In genomic region chr15:47185222-47185800, GRCh38 we compare ENCODE assay signal across 8 cellular contexts.
DNase-seq lines count a peak whose midpoint lies in the region; ATAC-seq and TF ChIP-seq lines count a peak whose summit lies in the region.

No MANE protein-coding gene starts in this region.

- WGBS in tibial nerve, 2 donors: 28 to 31% methylated on average over 15 of the region's 15 CpGs

- no peak for TF ChIP-seq EP300 in tibial nerve (IDR thresholded peaks at IDR 0.05)

- CTCF ChIA-PET in activated naive CD4-positive, alpha-beta T cell treated with anti-CD3 and anti-CD28 coated beads for 36 hours (lab: Charles Lee): no interaction called here

- no peak for DNase-seq in activated naive CD4-positive, alpha-beta T cell treated with anti-CD3 and anti-CD28 coated beads for 36 hours
- no peak for DNase-seq in activated naive CD4-positive, alpha-beta T cell treated with anti-CD3 and anti-CD28 coated beads, Interleukin-2, amount 50 U/mL, for 16 hours
- DNase-seq in activated naive CD8-positive, alpha-beta T cell treated with anti-CD3 and anti-CD28 coated beads, Interleukin-2, amount 50 U/mL, for 24 hours: no peak
- DNase-seq in lower lobe of right lung (no peak), tibial nerve (ENCODE audit: low spot score in 2 of 2) (no peak), H4 (ENCODE audit: low spot score) (no peak), foreskin melanocyte (no peak)

- H3K9me3 Mint-ChIP-seq in activated naive CD4-positive, alpha-beta T cell treated with anti-CD3 and anti-CD28 coated beads for 36 hours: no peaks in the 10 kb centered on the region
- H3K9me3 Mint-ChIP-seq in activated naive CD8-positive, alpha-beta T cell treated with anti-CD3 and anti-CD28 coated beads, Interleukin-2, amount 50 U/mL, for 24 hours: no peaks in the 10 kb centered on the region

- no peak for ATAC-seq in activated naive CD8-positive, alpha-beta T cell treated with anti-CD3 and anti-CD28 coated beads, Interleukin-2, amount 50 U/mL, for 24 hours
- ATAC-seq in lower lobe of right lung: no peak
- ATAC-seq in HG03097 (IDR thresholded peaks at IDR 0.05; ENCODE audit: low FRiP score, unreplicated experiment): no peak

- peaks cover 11% of the 10 kb centered on the region for H3K4me1 ChIP-seq in lower lobe of right lung
- H3K4me1 ChIP-seq in tibial nerve: peaks cover 0 to 23% (median 8%) of the 10 kb centered on the region in 4 donors

- peaks cover 2% of the 10 kb centered on the region for H3K36me3 Mint-ChIP-seq in activated naive CD4-positive, alpha-beta T cell treated with anti-CD3 and anti-CD28 coated beads for 36 hours (ENCODE audit: low read depth)
- H3K36me3 Mint-ChIP-seq in activated naive CD8-positive, alpha-beta T cell treated with anti-CD3 and anti-CD28 coated beads, Interleukin-2, amount 50 U/mL, for 24 hours (ENCODE audit: low read depth): no peaks in the 10 kb centered on the region

- H3K27me3 Mint-ChIP-seq in activated naive CD4-positive, alpha-beta T cell treated with anti-CD3 and anti-CD28 coated beads for 36 hours (ENCODE audit: low read depth): peaks cover 43% of the 10 kb centered on the region
- H3K27me3 Mint-ChIP-seq in activated naive CD8-positive, alpha-beta T cell treated with anti-CD3 and anti-CD28 coated beads, Interleukin-2, amount 50 U/mL, for 24 hours: peaks cover 41% of the 10 kb centered on the region

- intact Hi-C loops in activated naive CD4-positive, alpha-beta T cell treated with anti-CD3 and anti-CD28 coated beads for 36 hours (cut with micrococcal nuclease): no loop called here
- intact Hi-C loops in lower lobe of right lung (cut with DNase I): no loop called here

- H3K27ac ChIP-seq in lower lobe of right lung (no peak overlapping the region), tibial nerve (peak overlapping the region in 1 of 4 donors; percentile 56)

- H3K36me3 ChIP-seq in lower lobe of right lung (no peaks in the 10 kb centered on the region), tibial nerve (no peaks in the 10 kb centered on the region)

- no peak overlapping the region for H3K27ac Mint-ChIP-seq in activated naive CD4-positive, alpha-beta T cell treated with anti-CD3 and anti-CD28 coated beads for 36 hours
- H3K27ac Mint-ChIP-seq in activated naive CD8-positive, alpha-beta T cell treated with anti-CD3 and anti-CD28 coated beads, Interleukin-2, amount 50 U/mL, for 24 hours: no peak overlapping the region

- H3K4me1 Mint-ChIP-seq in activated naive CD4-positive, alpha-beta T cell treated with anti-CD3 and anti-CD28 coated beads for 36 hours (ENCODE audit: low read depth): peaks cover 9% of the 10 kb centered on the region
- H3K4me1 Mint-ChIP-seq in activated naive CD8-positive, alpha-beta T cell treated with anti-CD3 and anti-CD28 coated beads, Interleukin-2, amount 50 U/mL, for 24 hours: peaks cover 7% of the 10 kb centered on the region

- no peak for TF ChIP-seq CTCF in lower lobe of right lung (IDR thresholded peaks at IDR 0.05)
- TF ChIP-seq CTCF in tibial nerve (IDR thresholded peaks at IDR 0.05): no peak

- H3K4me3 ChIP-seq in lower lobe of right lung (peak overlapping the region; percentile 51), tibial nerve (peak overlapping the region; percentile 17 to 60 (median 48))

- TF ChIP-seq POLR2A in tibial nerve (IDR thresholded peaks at IDR 0.05): no peak

- H3K4me3 Mint-ChIP-seq in activated naive CD4-positive, alpha-beta T cell treated with anti-CD3 and anti-CD28 coated beads for 36 hours: peak overlapping the region; percentile 50
- peak overlapping the region; percentile 30 for H3K4me3 Mint-ChIP-seq in activated naive CD8-positive, alpha-beta T cell treated with anti-CD3 and anti-CD28 coated beads, Interleukin-2, amount 50 U/mL, for 24 hours

- H3K9me3 ChIP-seq in lower lobe of right lung: no peaks in the 10 kb centered on the region
- no peaks in the 10 kb centered on the region for H3K9me3 ChIP-seq in tibial nerve

- H3K27me3 ChIP-seq in lower lobe of right lung (ENCODE audit: low read depth) (peaks cover 48% of the 10 kb centered on the region), tibial nerve (peaks cover 0 to 40% of the 10 kb centered on the region in 2 donors)
